ENCODE assay signal across 8 cellular contexts in the genomic region with DNA sequence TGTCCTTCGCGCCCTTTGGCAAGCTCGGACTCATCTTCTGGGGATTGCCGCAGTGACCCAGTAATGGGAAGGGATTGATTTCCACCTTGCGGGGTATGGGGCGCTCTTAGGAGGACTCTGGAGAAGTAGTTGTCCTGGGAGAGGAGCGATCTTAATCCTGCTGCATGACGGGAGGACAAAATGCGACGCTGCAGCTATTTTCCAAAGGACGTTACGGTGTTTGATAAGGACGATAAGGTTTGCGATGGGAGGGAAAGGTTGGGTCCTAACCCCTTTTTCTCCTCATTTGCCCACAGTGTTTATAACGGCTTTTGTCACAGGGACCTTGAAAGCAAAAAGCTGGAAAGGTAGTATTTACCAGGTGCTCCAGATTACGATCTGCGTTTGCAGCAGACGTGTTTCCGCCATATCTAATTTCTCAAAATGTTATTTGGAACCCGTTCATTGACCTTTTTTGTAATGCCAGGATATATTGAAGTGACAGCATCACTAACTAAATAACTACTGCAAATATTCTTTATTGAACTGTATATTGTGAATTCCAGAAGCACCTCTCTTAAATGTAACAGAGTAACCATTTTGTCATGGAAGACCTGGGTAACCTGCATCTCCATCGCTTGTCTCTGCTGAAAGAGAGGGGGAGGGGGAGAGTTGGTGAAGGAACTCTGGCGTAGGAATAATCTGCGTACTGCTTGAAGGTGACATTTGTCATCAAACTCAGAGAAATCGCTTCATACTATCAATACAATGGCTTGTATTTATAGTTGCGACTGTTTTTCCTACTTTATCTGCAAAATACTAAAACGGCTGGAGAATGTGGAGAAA. TPM values are rescaled to one million over a fixed set of nuclear protein-coding genes. Genes with fewer than 3 reads are reported as not detected.
A peak's percentile ranks its signal among the peaks of the same experiment; 100 is the strongest.
DNase-seq lines count a peak whose midpoint lies in the region; ATAC-seq, FAIRE-seq and TF ChIP-seq lines count a peak whose summit lies in the region.

No MANE protein-coding gene starts in this region.

- no peak overlapping the region for H2AFZ ChIP-seq in H1 (ENCODE audit: low read length)

- peak overlapping the region; percentile 64 to 82 (median 71) for H3K4me3 ChIP-seq in Peyer's patch
- H3K4me3 ChIP-seq in H1 (ENCODE audit: extremely low read depth in 1 of 4, insufficient read depth in 2 of 4, low read depth in 3 of 4, low read length in 4 of 4), result peak overlapping the region; percentile 87 to 98 (median 94)

- H3K27me3 Mint-ChIP-seq in naive B cell, result no peaks in the 10 kb centered on the region

- H3K27me3 ChIP-seq in Peyer's patch, result no peaks in the 10 kb centered on the region
- H3K27me3 ChIP-seq in H1 (replicated peaks in 1 of 4; ENCODE audit: control insufficient read depth in 3 of 4, extremely low read depth in 1 of 4, insufficient read depth in 3 of 4, low read length in 3 of 4), result no peaks in the 10 kb centered on the region

- H3K9ac ChIP-seq in H1 (replicated peaks in 1 of 4; ENCODE audit: extremely low read depth in 1 of 4, low read depth in 3 of 4, low read length in 3 of 4), result peak overlapping the region; percentile 86 to 90 (median 88)

- H3K79me1 ChIP-seq in H1 (ENCODE audit: low read depth, low read length), result peaks cover 4% of the 10 kb centered on the region; the same call in 1 of the 2 replicates

- H3K27ac Mint-ChIP-seq in naive B cell, result peak overlapping the region; percentile 97 to 100 (median 99)

- peak; percentile 6 for ATAC-seq in HG02759 (IDR thresholded peaks at IDR 0.05; ENCODE audit: unreplicated experiment)
- ATAC-seq in naive B cell (ENCODE audit: low read depth in 2 of 2), result no peak

- peaks cover 18 to 44% (median 36%) of the 10 kb centered on the region in 3 donors for H3K4me1 Mint-ChIP-seq in naive B cell

- no peak overlapping the region for H2BK120ac ChIP-seq in H1 (replicated peaks; ENCODE audit: low read depth, low read length)

- 5% methylated on average over 26 of the region's 26 CpGs; no CpG with 5 or more reads in 1 of the 2 experiments for WGBS in H1 (ENCODE audit: extremely low coverage in 1 of 2, insufficient coverage in 1 of 2, insufficient read length in 1 of 2, insufficient replicate concordance in 2 of 2, low coverage in 1 of 2, low lambda C conversion rate in 2 of 2, missing lambda C conversion rate in 1 of 2), 2 experiments

- CTCF ChIA-PET in H1 (lab: Charles Lee; ENCODE audit: partially characterized antibody), result interaction anchor here (0.7 to 1.7 kb wide), 3 partner anchors 23 to 110 kb away, joined by 3 to 4 read pairs (median 3); no protein-coding TSS in a partner anchor

- H3K23me2 ChIP-seq in H1 (ENCODE audit: low read depth, low read length), result peaks cover 3% of the 10 kb centered on the region

- H4K20me1 ChIP-seq in H1 (replicated peaks in 1 of 2; ENCODE audit: control insufficient read depth in 1 of 2, insufficient read depth in 2 of 2, low read length in 2 of 2), result peaks cover 0 to 6% of the 10 kb centered on the region in 2 experiments

- peak overlapping the region; percentile 91; the same call in 1 of the 2 replicates for H3K18ac ChIP-seq in H1 (ENCODE audit: extremely low read depth, low read length)

- peak overlapping the region; percentile 69 for H4K5ac ChIP-seq in H1 (ENCODE audit: insufficient read length, low read depth, low read length)

- H3K27ac ChIP-seq in Peyer's patch, result peak overlapping the region; percentile 76 to 84 (median 80)
- peak overlapping the region; percentile 80 for H3K27ac ChIP-seq in H1 (ENCODE audit: low read depth, low read length)

- H3K4me1 ChIP-seq in Peyer's patch (peaks cover 0 to 36% (median 3%) of the 10 kb centered on the region in 4 donors), H1 (replicated peaks in 1 of 4; ENCODE audit: control insufficient read depth in 3 of 4, insufficient read depth in 4 of 4, low read length in 3 of 4) (peaks cover 2 to 8% (median 6%) of the 10 kb centered on the region in 4 experiments; a peak in 5 of 7 replicates)

- no peaks in the 10 kb centered on the region for H3K36me3 Mint-ChIP-seq in naive B cell

- FAIRE-seq in H1 (lab: Jason Lieb, UNC), result no peak

- H3K4ac ChIP-seq in H1 (replicated peaks; ENCODE audit: insufficient read length, low read depth, low read length), result no peak overlapping the region

- TF ChIP-seq EP300 in H1 (IDR thresholded peaks at IDR 0.05; ENCODE audit: borderline replicate concordance in 1 of 2, low read depth in 2 of 2, low read length in 2 of 2), result no peak

- no peak overlapping the region for H2BK20ac ChIP-seq in H1 (ENCODE audit: low read length)

- TF ChIP-seq CTCF in Peyer's patch (IDR thresholded peaks at IDR 0.05) (no peak), H1 (IDR thresholded peaks at IDR 0.05; ENCODE audit: control extremely low read depth in 1 of 3, insufficient read depth in 1 of 3, low read depth in 1 of 3, low read length in 3 of 3) (no peak)

- H2BK5ac ChIP-seq in H1 (ENCODE audit: low read depth, low read length), result peak overlapping the region; percentile 32; the same call in 1 of the 2 replicates

- no peaks in the 10 kb centered on the region for H3K9me3 Mint-ChIP-seq in naive B cell

- peak; percentile 12 to 14; a peak in 1 of 4 replicates for TF ChIP-seq RAD21 in H1 (IDR thresholded peaks at IDR 0.05 in 1 of 2, conservative IDR thresholded peaks at IDR 0.05 in 1 of 2; ENCODE audit: low read depth in 2 of 2, low read length in 2 of 2)

- H3K9me3 ChIP-seq in Peyer's patch, result no peaks in the 10 kb centered on the region
- no peaks in the 10 kb centered on the region for H3K9me3 ChIP-seq in H1 (ENCODE audit: insufficient read depth in 2 of 2, low read depth in 1 of 2, low read length in 1 of 2)

- H4K91ac ChIP-seq in H1 (replicated peaks; ENCODE audit: insufficient read length, low read length), result no peak overlapping the region

- DNase-seq in NCI-H82 (lab: John Stamatoyannopoulos, UW) (peak; percentile 81), NCI-H82 treated with DMSO at 0.1 percent for 48 hours (lab: John Stamatoyannopoulos, UW; ENCODE audit: unreplicated experiment) (no peak), Peyer's patch (no peak), H1 (ENCODE audit: low read depth in 1 of 2, low spot score in 2 of 2) (no peak), naive B cell (no peak), SKM-1 treated with dmso at 0.1 percent for 144 hours (lab: John Stamatoyannopoulos, UW; ENCODE audit: unreplicated experiment) (no peak), iPS-NIHi7 (ENCODE audit: extremely low spot score) (no peak)

- 0 out of 2 replicates have a peak overlapping the region, but pooled peaks have one; percentile 6 for H2BK12ac ChIP-seq in H1 (ENCODE audit: low read depth, low read length)

- peak overlapping the region; percentile 85 for H3K56ac ChIP-seq in H1 (replicated peaks; ENCODE audit: insufficient read length, low read depth, low read length)

- peak overlapping the region; percentile 89 to 99 (median 98) for H3K4me3 Mint-ChIP-seq in naive B cell

- TF ChIP-seq POLR2A in Peyer's patch (IDR thresholded peaks at IDR 0.05) (no peak), H1 (IDR thresholded peaks at IDR 0.05; ENCODE audit: control extremely low read depth in 1 of 2, low read depth in 2 of 2, low read length in 2 of 2) (no peak)

- H3K79me2 ChIP-seq in H1 (ENCODE audit: control insufficient read depth in 1 of 2, insufficient read depth in 2 of 2, low read length in 2 of 2), result peaks cover 5 to 92% of the 10 kb centered on the region in 2 experiments; a peak in 3 of 4 replicates

- H3K23ac ChIP-seq in H1 (ENCODE audit: insufficient read length), result no peak overlapping the region

- H2BK15ac ChIP-seq in H1 (ENCODE audit: low read length), result 0 out of 2 replicates have a peak overlapping the region, but pooled peaks have one; percentile 20

- no peak overlapping the region for H3K14ac ChIP-seq in H1 (ENCODE audit: insufficient read length)

- H3K36me3 ChIP-seq in Peyer's patch (peaks cover 0 to 9% (median 0%) of the 10 kb centered on the region in 3 donors), H1 (ENCODE audit: control insufficient read depth in 2 of 4, insufficient read depth in 4 of 4, low read length in 3 of 4) (peaks cover 0 to 28% (median 3%) of the 10 kb centered on the region in 4 experiments; a peak in 4 of 8 replicates)

- H4K8ac ChIP-seq in H1 (ENCODE audit: extremely low read depth, insufficient read depth, low read length), result peak overlapping the region; percentile 85; the same call in 1 of the 2 replicates

- POLR2A ChIA-PET in H1 (lab: Charles Lee; ENCODE audit: partially characterized antibody), result interaction anchor here (0.7 to 5.1 kb wide), 28 partner anchors 8 to 523 kb away, joined by 3 to 45 read pairs (median 4); a partner anchor contains a TSS

- peak overlapping the region; percentile 72 to 75 for H3K4me2 ChIP-seq in H1 (ENCODE audit: insufficient read depth in 1 of 2, low read depth in 2 of 2, low read length in 2 of 2)

- no peak overlapping the region for H2AK5ac ChIP-seq in H1 (ENCODE audit: low read depth, low read length)

TF ChIP-seq in H1, 55 proteins besides CTCF, POLR2A, EP300 and RAD21 (continues in another document):
- TF ChIP-seq TBP (IDR thresholded peaks at IDR 0.05; ENCODE audit: low read depth, low read length), result no peak
- peak; percentile 25 for TF ChIP-seq TAF7 (optimal IDR thresholded peaks at IDR 0.05; ENCODE audit: borderline replicate concordance, low read depth, low read length)
- TF ChIP-seq ASH2L (IDR thresholded peaks at IDR 0.05; ENCODE audit: low read length), result peak; percentile 79

RNA-seq across cellular contexts. Expression of a gene that starts 0.6 kb away (rescaled TPM):
- 100 to 1,000 TPM in 3 of 4 donors, 10 to 100 TPM in 1; 59.4 to 178 (median 127) TPM for total RNA-seq in Peyer's patch
- 335 and 353 TPM in 2 replicates for total RNA-seq in H1 (2021; fragmentation: NEBNext Ultra II Directional; extraction: Animal tissue kit (Norgen Biotek cat#: 25700))
- polyA plus RNA-seq in H1 (2011; rRNA removed) (201 and 376 TPM in 2 replicates), naive B cell (ENCODE audit: low read depth in 6 of 6) (100 to 1,000 TPM; 203 to 322 (median 271) TPM)
- 377 TPM for polyA plus RNA-seq in H1 (2011; cell fraction: cytosol; rRNA removed)
- polyA plus RNA-seq in H1 (2011; cell fraction: nucleus; rRNA removed), result 175 TPM
- 321 to 344 TPM (median 332 TPM) in 4 replicates for polyA plus RNA-seq in H1 (2012, experiment 1 of 2)
- 86.2 TPM for polyA plus RNA-seq in H1 (2012, experiment 2 of 2)
- 252 TPM for polyA plus RNA-seq in H1 (2013, experiment 1 of 2)
- 229 TPM for polyA plus RNA-seq in H1 (2013, experiment 2 of 2)
- polyA minus RNA-seq in H1 (2011; rRNA and poly(A)+ RNA removed), result 252 and 357 TPM in 2 replicates
- 89.6 TPM for polyA minus RNA-seq in H1 (2011; cell fraction: cytosol; rRNA and poly(A)+ RNA removed)
- polyA minus RNA-seq in H1 (2011; cell fraction: nucleus; rRNA and poly(A)+ RNA removed), result 147 TPM

RNA-seq across cellular contexts. Expression of a gene that starts 1.1 kb away (rescaled TPM):
- total RNA-seq in Peyer's patch, result 10 to 100 TPM in 1 of 4 donors, 1 to 10 TPM in 3; 6.5 to 41.3 (median 7.4) TPM
- 23.0 and 25.8 TPM in 2 replicates for total RNA-seq in H1 (2021; fragmentation: NEBNext Ultra II Directional; extraction: Animal tissue kit (Norgen Biotek cat#: 25700))
- polyA plus RNA-seq in H1 (2011; rRNA removed), result 7.3 and 9.3 TPM in 2 replicates
- 9.3 TPM for polyA plus RNA-seq in H1 (2011; cell fraction: cytosol; rRNA removed)
- polyA plus RNA-seq in H1 (2011; cell fraction: nucleus; rRNA removed), result 20.6 TPM
- polyA plus RNA-seq in H1 (2012, experiment 1 of 2), result 9.2 to 13.2 TPM (median 10.4 TPM) in 4 replicates
- polyA plus RNA-seq in H1 (2012, experiment 2 of 2), result 0.94 TPM
- 4.5 TPM for polyA plus RNA-seq in H1 (2013, experiment 1 of 2)
- 3.8 TPM for polyA plus RNA-seq in H1 (2013, experiment 2 of 2)
- polyA minus RNA-seq in H1 (2011; rRNA and poly(A)+ RNA removed), result 69.6 and 114 TPM in 2 replicates
- 24.2 TPM for polyA minus RNA-seq in H1 (2011; cell fraction: cytosol; rRNA and poly(A)+ RNA removed)
- polyA minus RNA-seq in H1 (2011; cell fraction: nucleus; rRNA and poly(A)+ RNA removed), result 257 TPM
- polyA plus RNA-seq in naive B cell (ENCODE audit: low read depth in 6 of 6), result 1 to 10 TPM; 3.8 to 8.5 (median 5.9) TPM
